Comparison of ENCODE assay signal across 8 cellular contexts in the genomic region with DNA sequence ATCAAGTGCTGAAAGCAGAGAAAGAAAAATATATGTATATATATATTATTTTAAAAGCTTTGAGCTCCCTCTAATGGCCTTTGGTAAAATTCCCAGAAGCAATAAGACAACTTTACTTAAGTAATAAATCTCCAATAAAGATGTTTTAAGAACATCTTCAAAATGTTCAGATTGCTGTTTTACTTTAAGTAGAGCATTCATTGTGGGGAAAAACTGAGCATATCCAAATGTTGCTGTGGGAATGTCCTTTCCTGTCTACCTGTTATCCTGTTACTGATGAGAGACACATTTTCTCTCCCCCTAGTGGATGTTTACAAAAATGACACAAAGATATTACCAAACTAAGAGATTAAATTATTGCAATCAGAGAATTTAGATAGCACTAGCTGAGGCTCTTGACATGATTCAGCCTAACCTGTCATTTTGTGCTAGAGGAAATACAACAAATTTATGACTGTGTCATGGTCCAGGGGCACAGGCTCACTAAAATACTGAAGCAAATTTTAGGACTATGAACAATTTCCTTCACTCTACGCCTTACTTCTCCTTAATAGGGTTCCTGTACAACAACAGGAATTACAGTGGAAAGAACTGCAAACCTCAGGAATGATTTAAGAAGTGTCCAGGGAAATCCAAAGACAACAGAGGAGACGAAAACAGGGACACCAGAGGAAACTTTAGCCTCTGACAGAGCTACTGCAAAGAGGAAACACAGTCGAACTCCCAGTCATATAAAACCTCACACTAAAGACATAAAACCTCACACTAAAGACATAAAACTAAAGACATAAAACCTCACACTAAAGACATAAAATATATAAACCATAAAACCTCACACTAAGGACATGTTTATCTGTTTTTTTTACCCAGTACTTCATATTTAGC. TPM values are rescaled to one million over a fixed set of nuclear protein-coding genes. Genes with fewer than 3 reads are reported as not detected.
DNase-seq lines count a peak whose midpoint lies in the region; ATAC-seq and TF ChIP-seq lines count a peak whose summit lies in the region.

No MANE protein-coding gene starts in this region.

- H3K9me3 ChIP-seq in vagina = no peaks in the 10 kb centered on the region

- TF ChIP-seq CTCF in vagina (IDR thresholded peaks at IDR 0.05) = peak; percentile 32 to 45 (median 44)

- H3K27me3 ChIP-seq in vagina = no peaks in the 10 kb centered on the region

- no peak overlapping the region for H3K4me3 ChIP-seq in vagina

- no peak overlapping the region for H3K27ac ChIP-seq in vagina

- peak; percentile 77 for DNase-seq in DMS114 treated with DMSO at 0.1 percent for 48 hours (lab: John Stamatoyannopoulos, UW; ENCODE audit: unreplicated experiment)
- peak; percentile 81 for DNase-seq in NCI-H345 treated with DMSO at 0.1 percent for 48 hours (lab: John Stamatoyannopoulos, UW; ENCODE audit: unreplicated experiment)
- peak; percentile 58 for DNase-seq in astrocyte of the hippocampus (ENCODE audit: low read depth, low spot score)
- DNase-seq in kidney glomerular epithelial cell (lab: John Stamatoyannopoulos, UW) = peak; percentile 86
- DNase-seq in vagina (ENCODE audit: extremely low spot score in 2 of 2) = no peak
- no peak for DNase-seq in activated CD4-positive, CD25-positive, alpha-beta regulatory T cell treated with anti-CD3 and anti-CD28 coated beads, Interleukin-2, amount 50 U/mL, for 72 hours

- no peak for TF ChIP-seq POLR2A in vagina (IDR thresholded peaks at IDR 0.05)

- intact Hi-C loops in vagina (cut with DNase I) = no loop called here

- no peaks in the 10 kb centered on the region for H3K36me3 ChIP-seq in vagina

- ATAC-seq in GM19035 (IDR thresholded peaks at IDR 0.05; ENCODE audit: unreplicated experiment) = peak; percentile 75
- ATAC-seq in HG03159 (IDR thresholded peaks at IDR 0.05; ENCODE audit: unreplicated experiment) = peak; percentile 82

- no peaks in the 10 kb centered on the region for H3K4me1 ChIP-seq in vagina

RNA-seq across cellular contexts. Expression of a gene that starts 24.3 kb away (rescaled TPM):
- 31.9 TPM for total RNA-seq in vagina

Comparison
In these comparisons a context has a peak if more than half of its experiments do, and no peak if none do; other contexts are left out.
1. DNase-seq: peak in DMS114 treated with DMSO at 0.1 percent for 48 hours (single experiment), NCI-H345 treated with DMSO at 0.1 percent for 48 hours (single experiment), astrocyte of the hippocampus (single experiment) and kidney glomerular epithelial cell (single experiment); none in vagina (0 of 2) and activated CD4-positive, CD25-positive, alpha-beta regulatory T cell treated with anti-CD3 and anti-CD28 coated beads, Interleukin-2, amount 50 U/mL, for 72 hours (single experiment).